In the genomic region with DNA sequence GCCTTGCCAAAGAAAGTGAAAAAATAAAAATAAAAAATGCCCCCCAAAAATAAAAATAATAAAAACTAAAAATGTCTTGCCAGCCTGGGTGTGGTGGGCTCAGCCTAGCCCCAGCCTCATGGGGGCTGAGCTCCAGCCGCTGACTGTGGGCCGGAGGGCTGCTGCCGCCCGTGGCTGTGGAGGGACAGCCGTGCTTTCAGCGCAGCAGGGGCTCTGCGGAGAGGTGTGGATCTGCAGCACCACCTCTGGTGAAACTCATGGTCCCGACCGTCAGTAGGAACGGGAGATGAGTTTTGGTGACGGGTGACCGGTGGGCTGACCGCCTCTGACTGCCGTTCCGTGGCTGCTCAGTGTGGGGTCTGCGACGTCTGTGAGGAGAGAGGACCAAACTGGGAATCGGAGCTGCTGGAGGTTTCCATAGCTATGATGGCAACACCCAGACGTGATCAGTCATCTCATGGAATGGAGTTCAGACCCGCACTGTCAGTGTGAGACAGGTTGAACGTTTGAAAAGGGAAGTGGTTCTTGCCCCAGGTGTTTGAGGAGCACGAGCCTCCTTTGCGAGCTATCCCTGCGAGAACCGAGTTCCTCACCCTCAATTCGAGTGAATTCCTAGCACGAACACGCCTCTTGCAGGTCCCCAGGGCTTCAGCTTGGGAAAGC, we compare ENCODE assay signal across 25 cellular contexts. TPM values are rescaled to one million over a fixed set of nuclear protein-coding genes. Genes with fewer than 3 reads are reported as not detected.
DNase-seq lines count a peak whose midpoint lies in the region; ATAC-seq, FAIRE-seq and TF ChIP-seq lines count a peak whose summit lies in the region.
"Had no signal": no experiment of that assay in that cellular context is flagged by ENCODE, and none has a peak within 500 bp of the region (broad histone marks: within the 10 kb centered on the region; RNA-seq: fewer than 3 reads in every experiment).

No MANE protein-coding gene starts in this region.

- no peak for FAIRE-seq in endothelial cell of umbilical vein (lab: Jason Lieb, UNC)
- FAIRE-seq: A549, G401.6, pancreas had no signal

- no peak for DNase-seq in activated CD4-positive, alpha-beta T cell treated with anti-CD3 and anti-CD28 coated beads, Interleukin-2, amount 10 ng/mL, durations not matched to agents 7 days and 5 days
- DNase-seq in activated CD4-positive, alpha-beta T cell treated with anti-CD3 and anti-CD28 coated beads for 4 hours = no peak
- DNase-seq in WTC11 (ENCODE audit: low spot score) (no peak), endothelial cell of umbilical vein (ENCODE audit: low read depth, low spot score) (no peak), DMS 273 (lab: John Stamatoyannopoulos, UW; ENCODE audit: unreplicated experiment) (no peak), mesothelial cell of epicardium (ENCODE audit: low spot score in 2 of 2, unreplicated experiment in 2 of 2) (no peak)
- DNase-seq: activated B cell treated with CpG ODN at 0.5 μM for 24 hours; activated CD8-positive, alpha-beta memory T cell treated with anti-CD3 and anti-CD28 coated beads, Interleukin-2, amount 10 ng/mL, durations not matched to agents 7 days and 5 days; body of pancreas; DMS 273 treated with DMSO at 0.1 percent for 48 hours; effector CD8-positive, alpha-beta T cell; esophagus squamous epithelium; kidney glomerular epithelial cell; natural killer cell; NCI-H1105 treated with DMSO at 0.1 percent for 48 hours; NCI-H510A; pancreas; right cardiac atrium; Right ventricle myocardium superior had no signal

- H3K9ac ChIP-seq in endothelial cell of umbilical vein (replicated peaks; ENCODE audit: extremely low read depth, insufficient read depth, low read length) = no peak overlapping the region

- CTCF ChIA-PET in activated CD4-positive, alpha-beta T cell treated with anti-CD3 and anti-CD28 coated beads, Interleukin-2, amount 10 ng/mL, durations not matched to agents 7 days and 5 days (lab: Charles Lee) = interaction anchor here (1.9 kb wide), 1 partner anchor 17 kb away, joined by 4 read pairs; no protein-coding TSS in a partner anchor
- CTCF ChIA-PET in WTC11 (lab: Charles Lee) (interaction anchor here (1.1 to 1.3 kb wide), 2 partner anchors 9 to 11 kb away, joined by 3 read pairs; no protein-coding TSS in a partner anchor), endothelial cell of umbilical vein (lab: Charles Lee) (interaction anchor here (1.8 kb wide), 1 partner anchor 9 kb away, joined by 11 read pairs; no protein-coding TSS in a partner anchor)

- H3K36me3 Mint-ChIP-seq in activated CD4-positive, alpha-beta T cell treated with anti-CD3 and anti-CD28 coated beads, Interleukin-2, amount 10 ng/mL, durations not matched to agents 7 days and 5 days (ENCODE audit: low read depth) = peaks cover 20% of the 10 kb centered on the region
- H3K36me3 Mint-ChIP-seq in WTC11 (peaks cover 51% of the 10 kb centered on the region), mesothelial cell of epicardium (peaks cover 28% of the 10 kb centered on the region)
- H3K36me3 Mint-ChIP-seq: natural killer cell had no signal

- TF ChIP-seq POLR2A in endothelial cell of umbilical vein (IDR thresholded peaks at IDR 0.05; ENCODE audit: low read depth, low read length) = no peak

- H3K27ac ChIP-seq in DOHH2 (ENCODE audit: low read depth, low read length) (peak overlapping the region; percentile 32; the same call in 1 of the 2 replicates), endothelial cell of umbilical vein (ENCODE audit: insufficient read depth, low read depth, low read length) (no peak overlapping the region)
- H3K27ac ChIP-seq: A549, body of pancreas, C4-2B, esophagus squamous epithelium, pancreas, vagina had no signal

- no peak for ATAC-seq in WTC11
- no peak for ATAC-seq in GM18861 (IDR thresholded peaks at IDR 0.05; ENCODE audit: unreplicated experiment)
- ATAC-seq: A549, body of pancreas, natural killer cell, pancreas, right cardiac atrium had no signal

- intact Hi-C loops in endothelial cell of umbilical vein (cut with micrococcal nuclease) = no loop called here

- H3K9me3 ChIP-seq in DOHH2 (ENCODE audit: control insufficient read depth, insufficient read depth, low read length) = no peaks in the 10 kb centered on the region
- no peaks in the 10 kb centered on the region for H3K9me3 ChIP-seq in endothelial cell of umbilical vein (replicated peaks; ENCODE audit: control insufficient read depth, insufficient read depth, low read length)
- H3K9me3 ChIP-seq: A549, body of pancreas, esophagus squamous epithelium, pancreas, vagina had no signal

- no peak overlapping the region for H3K4me3 Mint-ChIP-seq in activated CD4-positive, alpha-beta T cell treated with anti-CD3 and anti-CD28 coated beads, Interleukin-2, amount 10 ng/mL, durations not matched to agents 7 days and 5 days
- no peak overlapping the region for H3K4me3 Mint-ChIP-seq in WTC11
- H3K4me3 Mint-ChIP-seq in mesothelial cell of epicardium = no peak overlapping the region
- H3K4me3 Mint-ChIP-seq: activated B cell treated with CpG ODN at 0.5 μM for 24 hours; activated CD8-positive, alpha-beta memory T cell treated with anti-CD3 and anti-CD28 coated beads, Interleukin-2, amount 10 ng/mL, durations not matched to agents 7 days and 5 days; natural killer cell had no signal

- H3K27me3 Mint-ChIP-seq in activated CD4-positive, alpha-beta T cell treated with anti-CD3 and anti-CD28 coated beads, Interleukin-2, amount 10 ng/mL, durations not matched to agents 7 days and 5 days = no peaks in the 10 kb centered on the region
- H3K27me3 Mint-ChIP-seq in WTC11 (ENCODE audit: low read depth) (no peaks in the 10 kb centered on the region), mesothelial cell of epicardium (ENCODE audit: low read depth) (no peaks in the 10 kb centered on the region)
- H3K27me3 Mint-ChIP-seq: activated B cell treated with CpG ODN at 0.5 μM for 24 hours; activated CD8-positive, alpha-beta memory T cell treated with anti-CD3 and anti-CD28 coated beads, Interleukin-2, amount 10 ng/mL, durations not matched to agents 7 days and 5 days had no signal

- H4K20me1 ChIP-seq in DOHH2 (ENCODE audit: control insufficient read depth, insufficient read depth, low read depth, low read length) (no peaks in the 10 kb centered on the region), endothelial cell of umbilical vein (replicated peaks; ENCODE audit: control insufficient read depth, extremely low read depth, insufficient read depth, low read length) (no peaks in the 10 kb centered on the region)

- no peaks in the 10 kb centered on the region for H3K9me1 ChIP-seq in endothelial cell of umbilical vein (replicated peaks; ENCODE audit: control insufficient read depth, extremely low read depth, insufficient read depth, low read length)

- no peaks in the 10 kb centered on the region for H3K9me3 Mint-ChIP-seq in activated CD4-positive, alpha-beta T cell treated with anti-CD3 and anti-CD28 coated beads, Interleukin-2, amount 10 ng/mL, durations not matched to agents 7 days and 5 days
- H3K9me3 Mint-ChIP-seq in WTC11 (no peaks in the 10 kb centered on the region), mesothelial cell of epicardium (no peaks in the 10 kb centered on the region)
- H3K9me3 Mint-ChIP-seq: activated B cell treated with CpG ODN at 0.5 μM for 24 hours, natural killer cell had no signal

- TF ChIP-seq CTCF in DOHH2 (IDR thresholded peaks at IDR 0.05; ENCODE audit: low read depth, low read length, poor library complexity, severe bottlenecking) (no peak), WTC11 (IDR thresholded peaks at IDR 0.05) (no peak), endothelial cell of umbilical vein (IDR thresholded peaks at IDR 0.05; ENCODE audit: extremely low read depth in 1 of 2, insufficient read depth in 1 of 2, low read depth in 1 of 2, low read length in 2 of 2) (no peak), mesothelial cell of epicardium (IDR thresholded peaks at IDR 0.05; ENCODE audit: unreplicated experiment) (no peak)

- H3K4me2 ChIP-seq in DOHH2 (ENCODE audit: low read length) (no peak overlapping the region), endothelial cell of umbilical vein (ENCODE audit: insufficient read depth, low read length) (no peak overlapping the region)
- H3K4me2 ChIP-seq: A549 had no signal

- no peak overlapping the region for H3K4me3 ChIP-seq in DOHH2 (ENCODE audit: low read length)
- H3K4me3 ChIP-seq in endothelial cell of umbilical vein (replicated peaks in 1 of 3; ENCODE audit: insufficient read depth in 1 of 3, low read depth in 1 of 3, low read length in 3 of 3) = no peak overlapping the region
- H3K4me3 ChIP-seq: A549, body of pancreas, esophagus squamous epithelium, pancreas, vagina had no signal

- no peak overlapping the region for H2AFZ ChIP-seq in endothelial cell of umbilical vein (ENCODE audit: low read depth, low read length)

- dilution Hi-C loops in endothelial cell of umbilical vein (cut with MboI; ENCODE audit: extremely low pct_ligation_motif_present, low sequenced_read_pairs) = no loop called here

- H3K9me2 ChIP-seq in DOHH2 (replicated peaks; ENCODE audit: control insufficient read depth, low read length) = no peaks in the 10 kb centered on the region

- H3K36me3 ChIP-seq in DOHH2 (ENCODE audit: control insufficient read depth, low read length) = peaks cover 46% of the 10 kb centered on the region
- H3K36me3 ChIP-seq in endothelial cell of umbilical vein (ENCODE audit: control insufficient read depth in 2 of 2, extremely low read depth in 1 of 2, insufficient read depth in 2 of 2, low read length in 2 of 2) = peaks cover 2 to 27% of the 10 kb centered on the region in 2 experiments

- H3K4me1 ChIP-seq in DOHH2 (ENCODE audit: control insufficient read depth, low read length) (peaks cover 7% of the 10 kb centered on the region), endothelial cell of umbilical vein (ENCODE audit: control insufficient read depth, extremely low read depth, insufficient read depth, low read length) (no peaks in the 10 kb centered on the region)
- H3K4me1 ChIP-seq: A549, body of pancreas, esophagus squamous epithelium, pancreas, vagina had no signal

- no TSS peak for BruUV-seq in endothelial cell of umbilical vein (replicated peaks; lab: Mats Ljungman, UMichigan)

- H3K4me1 Mint-ChIP-seq in activated CD4-positive, alpha-beta T cell treated with anti-CD3 and anti-CD28 coated beads, Interleukin-2, amount 10 ng/mL, durations not matched to agents 7 days and 5 days = peaks cover 19% of the 10 kb centered on the region
- H3K4me1 Mint-ChIP-seq in WTC11 = no peaks in the 10 kb centered on the region
- no peaks in the 10 kb centered on the region for H3K4me1 Mint-ChIP-seq in mesothelial cell of epicardium
- H3K4me1 Mint-ChIP-seq: natural killer cell had no signal

- H3K27me3 ChIP-seq in DOHH2 (ENCODE audit: control insufficient read depth, low read length) = no peaks in the 10 kb centered on the region
- H3K27me3 ChIP-seq in endothelial cell of umbilical vein (ENCODE audit: control insufficient read depth in 2 of 2, insufficient read depth in 2 of 2, low read length in 2 of 2) = no peaks in the 10 kb centered on the region
- H3K27me3 ChIP-seq: body of pancreas, esophagus squamous epithelium, pancreas, vagina had no signal

- H3K27ac Mint-ChIP-seq in activated CD4-positive, alpha-beta T cell treated with anti-CD3 and anti-CD28 coated beads, Interleukin-2, amount 10 ng/mL, durations not matched to agents 7 days and 5 days = peak overlapping the region; percentile 78
- H3K27ac Mint-ChIP-seq in WTC11 = 0 out of 2 replicates have a peak overlapping the region, but pooled peaks have one; percentile 53
- no peak overlapping the region for H3K27ac Mint-ChIP-seq in mesothelial cell of epicardium
- H3K27ac Mint-ChIP-seq: activated B cell treated with CpG ODN at 0.5 μM for 24 hours, natural killer cell had no signal

- POLR2A ChIA-PET in activated CD4-positive, alpha-beta T cell treated with anti-CD3 and anti-CD28 coated beads, Interleukin-2, amount 10 ng/mL, durations not matched to agents 7 days and 5 days (lab: Charles Lee) = no interaction called here
- POLR2A ChIA-PET in WTC11 (lab: Charles Lee) (no interaction called here), endothelial cell of umbilical vein (lab: Charles Lee) (no interaction called here)

- H3F3A ChIP-seq in DOHH2 (ENCODE audit: control insufficient read depth, insufficient read depth) = no peaks in the 10 kb centered on the region

- H3K79me2 ChIP-seq in DOHH2 (ENCODE audit: control insufficient read depth, low read length) (no peaks in the 10 kb centered on the region), endothelial cell of umbilical vein (ENCODE audit: control insufficient read depth, insufficient read depth, low read length) (no peaks in the 10 kb centered on the region)

RNA-seq across cellular contexts. Expression of gene RPL13, which starts 12.0 kb away (rescaled TPM):
- total RNA-seq in activated CD4-positive, alpha-beta T cell treated with anti-CD3 and anti-CD28 coated beads, Interleukin-2, amount 10 ng/mL, durations not matched to agents 7 days and 5 days = 1,000 to 10,000 TPM; 1,763 to 2,076 TPM
- 2,631 to 3,314 TPM (median 3,295 TPM) in 3 replicates for total RNA-seq in WTC11 (2021)
- 1,463 and 1,769 TPM in 2 replicates for total RNA-seq in endothelial cell of umbilical vein
- polyA plus RNA-seq in endothelial cell of umbilical vein = 5,670 and 7,559 TPM in 2 replicates
- 2,984 and 4,467 TPM in 2 replicates for polyA plus RNA-seq in endothelial cell of umbilical vein (2011; cell fraction: cytosol; rRNA removed)
- polyA plus RNA-seq in endothelial cell of umbilical vein (2011; cell fraction: nucleus; rRNA removed) = 991 and 1,041 TPM in 2 replicates
- 1,852 and 3,445 TPM in 2 replicates for polyA plus RNA-seq in endothelial cell of umbilical vein (2012)
- polyA minus RNA-seq in endothelial cell of umbilical vein = 1,015 and 1,258 TPM in 2 replicates
- polyA minus RNA-seq in endothelial cell of umbilical vein (2011; cell fraction: cytosol; rRNA and poly(A)+ RNA removed) = 1,960 TPM
- 130 and 394 TPM in 2 replicates for polyA minus RNA-seq in endothelial cell of umbilical vein (2011; cell fraction: nucleus; rRNA and poly(A)+ RNA removed)
- total RNA-seq in mesothelial cell of epicardium = 2,065 to 2,192 TPM (median 2,184 TPM) in 3 replicates

RNA-seq across cellular contexts. Expression of gene CPNE7, which starts 27.1 kb away (rescaled TPM):
- 1 to 10 TPM; 5.1 to 5.7 TPM for total RNA-seq in activated CD4-positive, alpha-beta T cell treated with anti-CD3 and anti-CD28 coated beads, Interleukin-2, amount 10 ng/mL, durations not matched to agents 7 days and 5 days
- total RNA-seq in WTC11 (2021) = 42.6 to 62.4 TPM (median 55.6 TPM) in 3 replicates
- total RNA-seq in endothelial cell of umbilical vein = 1.5 and 2.0 TPM in 2 replicates
- polyA plus RNA-seq in endothelial cell of umbilical vein = 5.4 and 5.9 TPM in 2 replicates
- 1.6 and 3.1 TPM in 2 replicates for polyA plus RNA-seq in endothelial cell of umbilical vein (2011; cell fraction: cytosol; rRNA removed)
- 83.3 and 124 TPM in 2 replicates for polyA plus RNA-seq in endothelial cell of umbilical vein (2011; cell fraction: nucleus; rRNA removed)
- 8.3 and 11.2 TPM in 2 replicates for polyA plus RNA-seq in endothelial cell of umbilical vein (2012)
- 1.9 and 7.6 TPM in 2 replicates for polyA minus RNA-seq in endothelial cell of umbilical vein
- polyA minus RNA-seq in endothelial cell of umbilical vein (2011; cell fraction: cytosol; rRNA and poly(A)+ RNA removed) = 7.4 TPM
- polyA minus RNA-seq in endothelial cell of umbilical vein (2011; cell fraction: nucleus; rRNA and poly(A)+ RNA removed) = 5.1 and 7.8 TPM in 2 replicates
- 1.2 to 1.7 TPM (median 1.2 TPM) in 3 replicates for total RNA-seq in mesothelial cell of epicardium
- total RNA-seq: right cardiac atrium, Right ventricle myocardium superior had no signal
- polyA plus RNA-seq: right cardiac atrium had no signal

RNA-seq across cellular contexts. Expression of gene SPG7, which starts 40.3 kb away (rescaled TPM):
- 100 to 1,000 TPM in 1 of 2 experiments, 10 to 100 TPM in 1; 88.3 to 101 TPM for total RNA-seq in activated CD4-positive, alpha-beta T cell treated with anti-CD3 and anti-CD28 coated beads, Interleukin-2, amount 10 ng/mL, durations not matched to agents 7 days and 5 days
- total RNA-seq in WTC11 (2021) (132 to 141 TPM (median 133 TPM) in 3 replicates), endothelial cell of umbilical vein (139 and 146 TPM in 2 replicates), mesothelial cell of epicardium (186 to 199 TPM (median 187 TPM) in 3 replicates)
- 85.8 and 90.2 TPM in 2 replicates for polyA plus RNA-seq in endothelial cell of umbilical vein
- 50.3 and 54.0 TPM in 2 replicates for polyA plus RNA-seq in endothelial cell of umbilical vein (2011; cell fraction: cytosol; rRNA removed)
- polyA plus RNA-seq in endothelial cell of umbilical vein (2011; cell fraction: nucleus; rRNA removed) = 424 and 453 TPM in 2 replicates
- 77.0 and 77.7 TPM in 2 replicates for polyA plus RNA-seq in endothelial cell of umbilical vein (2012)
- 92.3 and 122 TPM in 2 replicates for polyA minus RNA-seq in endothelial cell of umbilical vein
- polyA minus RNA-seq in endothelial cell of umbilical vein (2011; cell fraction: cytosol; rRNA and poly(A)+ RNA removed) = 44.9 TPM
- polyA minus RNA-seq in endothelial cell of umbilical vein (2011; cell fraction: nucleus; rRNA and poly(A)+ RNA removed) = 149 and 150 TPM in 2 replicates

RNA-seq across cellular contexts. Expression of gene ANKRD11, which starts 58.1 kb away (rescaled TPM):
- 100 to 1,000 TPM; 158 to 178 TPM for total RNA-seq in activated CD4-positive, alpha-beta T cell treated with anti-CD3 and anti-CD28 coated beads, Interleukin-2, amount 10 ng/mL, durations not matched to agents 7 days and 5 days
- total RNA-seq in WTC11 (2021) (142 to 184 TPM (median 146 TPM) in 3 replicates), endothelial cell of umbilical vein (184 and 191 TPM in 2 replicates), mesothelial cell of epicardium (230 to 247 TPM (median 233 TPM) in 3 replicates)
- 49.5 and 55.8 TPM in 2 replicates for polyA plus RNA-seq in endothelial cell of umbilical vein
- polyA plus RNA-seq in endothelial cell of umbilical vein (2011; cell fraction: cytosol; rRNA removed) = 47.8 and 59.7 TPM in 2 replicates
- 194 and 236 TPM in 2 replicates for polyA plus RNA-seq in endothelial cell of umbilical vein (2011; cell fraction: nucleus; rRNA removed)
- polyA plus RNA-seq in endothelial cell of umbilical vein (2012) = 87.0 and 89.3 TPM in 2 replicates
- polyA minus RNA-seq in endothelial cell of umbilical vein = 99.2 and 130 TPM in 2 replicates
- 32.7 TPM for polyA minus RNA-seq in endothelial cell of umbilical vein (2011; cell fraction: cytosol; rRNA and poly(A)+ RNA removed)
- 115 and 144 TPM in 2 replicates for polyA minus RNA-seq in endothelial cell of umbilical vein (2011; cell fraction: nucleus; rRNA and poly(A)+ RNA removed)
